10 cellular contexts compared by ENCODE assay signal in genomic region chr1:16497474-16497904, GRCh38. TPM values are rescaled to one million over a fixed set of nuclear protein-coding genes. Genes with fewer than 3 reads are reported as not detected.
DNase-seq lines count a peak whose midpoint lies in the region; ATAC-seq and TF ChIP-seq lines count a peak whose summit lies in the region.
"Not testable (repeated sequence)": the region's sequence is repeated elsewhere in the genome, so short reads cannot be mapped to it uniquely, and the experiment has no call there.
"Had no signal": no experiment of that assay in that cellular context is flagged by ENCODE, and none has a peak within 500 bp of the region (broad histone marks: within the 10 kb centered on the region; RNA-seq: fewer than 3 reads in every experiment).

No MANE protein-coding gene starts in this region.

- POLR2A ChIA-PET in HEK293 (lab: Yijun Ruan, JAX), result not testable (repeated sequence)
- POLR2A ChIA-PET in naive thymus-derived CD8-positive, alpha-beta T cell (lab: Charles Lee), result interaction anchor here (0.7 to 2.6 kb wide), 3 partner anchors 16 to 77 kb away, joined by 4 to 15 read pairs (median 8); partner anchors contain the start of gene NECAP2

- not testable (repeated sequence) for H3K4me3 ChIP-seq in HEK293 (ENCODE audit: low read depth, low read length)

- not testable (repeated sequence) for ATAC-seq in T-helper 17 cell; activated T-helper 17 cell treated with anti-CD3 and anti-CD28 coated beads, Interleukin-2, amount 50 U/mL, for 72 hours (replicated peaks)
- ATAC-seq in naive thymus-derived CD8-positive, alpha-beta T cell, result peak in 1 of 2 donors; percentile 17

- H3K4me3 Mint-ChIP-seq in T-helper 17 cell, result peak overlapping the region; percentile 92
- peak overlapping the region; percentile 76 for H3K4me3 Mint-ChIP-seq in activated T-helper 17 cell treated with anti-CD3 and anti-CD28 coated beads, Interleukin-2, amount 50 U/mL, for 72 hours
- peak overlapping the region; percentile 75 to 90 (median 84) for H3K4me3 Mint-ChIP-seq in naive thymus-derived CD8-positive, alpha-beta T cell
- peak overlapping the region; percentile 76 for H3K4me3 Mint-ChIP-seq in stimulated activated naive CD8-positive, alpha-beta T cell treated with anti-CD3 and anti-CD28 coated beads, Interleukin-15, Interleukin-2, amounts not matched to agents 100 ng/mL and 50 ng/mL, for 24 hours

- not testable (repeated sequence) for H3K4me1 ChIP-seq in HEK293 (ENCODE audit: control insufficient read depth, insufficient read depth, low read length)

- H3K27ac Mint-ChIP-seq in T-helper 17 cell, result peak overlapping the region; percentile 49
- peak overlapping the region; percentile 42 for H3K27ac Mint-ChIP-seq in activated T-helper 17 cell treated with anti-CD3 and anti-CD28 coated beads, Interleukin-2, amount 50 U/mL, for 72 hours
- peak overlapping the region; percentile 69 to 88 (median 80) for H3K27ac Mint-ChIP-seq in naive thymus-derived CD8-positive, alpha-beta T cell
- not testable (repeated sequence) for H3K27ac Mint-ChIP-seq in stimulated activated naive CD8-positive, alpha-beta T cell treated with anti-CD3 and anti-CD28 coated beads, Interleukin-15, Interleukin-2, amounts not matched to agents 100 ng/mL and 50 ng/mL, for 24 hours

- not testable (repeated sequence) for H3K36me3 Mint-ChIP-seq in T-helper 17 cell (ENCODE audit: low read depth); activated T-helper 17 cell treated with anti-CD3 and anti-CD28 coated beads, Interleukin-2, amount 50 U/mL, for 72 hours (ENCODE audit: low read depth); naive thymus-derived CD8-positive, alpha-beta T cell; stimulated activated naive CD8-positive, alpha-beta T cell treated with anti-CD3 and anti-CD28 coated beads, Interleukin-15, Interleukin-2, amounts not matched to agents 100 ng/mL and 50 ng/mL, for 24 hours (ENCODE audit: low read depth)

- not testable (repeated sequence) for H3K9me3 Mint-ChIP-seq in activated T-helper 17 cell treated with anti-CD3 and anti-CD28 coated beads, Interleukin-2, amount 50 U/mL, for 72 hours; naive thymus-derived CD8-positive, alpha-beta T cell; stimulated activated naive CD8-positive, alpha-beta T cell treated with anti-CD3 and anti-CD28 coated beads, Interleukin-15, Interleukin-2, amounts not matched to agents 100 ng/mL and 50 ng/mL, for 24 hours

- H3K27me3 Mint-ChIP-seq in T-helper 17 cell; activated T-helper 17 cell treated with anti-CD3 and anti-CD28 coated beads, Interleukin-2, amount 50 U/mL, for 72 hours; naive thymus-derived CD8-positive, alpha-beta T cell; stimulated activated naive CD8-positive, alpha-beta T cell treated with anti-CD3 and anti-CD28 coated beads, Interleukin-15, Interleukin-2, amounts not matched to agents 100 ng/mL and 50 ng/mL, for 24 hours: not testable (repeated sequence)

- H3K27ac ChIP-seq in HEK293 (ENCODE audit: extremely low read depth, low read depth, low read length), result not testable (repeated sequence)

- H3K36me3 ChIP-seq in HEK293 (ENCODE audit: control insufficient read depth in 2 of 2, insufficient read depth in 1 of 2, low read length in 2 of 2), result not testable (repeated sequence)

- CTCF ChIA-PET in HEK293 (lab: Yijun Ruan, JAX), result interaction anchor here (0.6 to 0.8 kb wide), 2 partner anchors 26 to 415 kb away, joined by 3 to 4 read pairs; no protein-coding TSS in a partner anchor

- peaks cover 22% of the 10 kb centered on the region for H3K4me1 Mint-ChIP-seq in T-helper 17 cell
- not testable (repeated sequence) for H3K4me1 Mint-ChIP-seq in activated T-helper 17 cell treated with anti-CD3 and anti-CD28 coated beads, Interleukin-2, amount 50 U/mL, for 72 hours
- peaks cover 9 to 39% (median 21%) of the 10 kb centered on the region in 4 donors for H3K4me1 Mint-ChIP-seq in naive thymus-derived CD8-positive, alpha-beta T cell
- H3K4me1 Mint-ChIP-seq in stimulated activated naive CD8-positive, alpha-beta T cell treated with anti-CD3 and anti-CD28 coated beads, Interleukin-15, Interleukin-2, amounts not matched to agents 100 ng/mL and 50 ng/mL, for 24 hours (ENCODE audit: low read depth), result peaks cover 18% of the 10 kb centered on the region

- not testable (repeated sequence) for H3K9me3 ChIP-seq in HEK293 (ENCODE audit: control insufficient read depth, insufficient read depth, low read depth, low read length); T-helper 17 cell (ENCODE audit: control insufficient read depth, low read length, poor library complexity, severe bottlenecking)

- TF ChIP-seq CTCF in HEK293 (tag by site-specific recombination; IDR thresholded peaks at IDR 0.05), result not testable (repeated sequence)

- DNase-seq in CMK (ENCODE audit: low read depth), result peak; percentile 18
- peak; percentile 3 for DNase-seq in NCI-H748 (lab: John Stamatoyannopoulos, UW; ENCODE audit: unreplicated experiment)
- not testable (repeated sequence) for DNase-seq in T-helper 17 cell
- DNase-seq in dermis blood vessel endothelial cell, result peak; percentile 29
- DNase-seq in naive thymus-derived CD8-positive, alpha-beta T cell, result peak in 2 of 10 donors; percentile 38 to 40

TF ChIP-seq in HEK293, 187 proteins besides CTCF, POLR2A, EP300 and RAD21:
- peak; percentile 13; the same call in 1 of the 2 replicates for TF ChIP-seq ZNF654 (tag by site-specific recombination; IDR thresholded peaks at IDR 0.05; ENCODE audit: low read depth)
- peak; percentile 85 for TF ChIP-seq ZNF121 (tag by site-specific recombination; IDR thresholded peaks at IDR 0.05)
- peak; percentile 89 for TF ChIP-seq ZNF623 (tag by site-specific recombination; IDR thresholded peaks at IDR 0.05)

RNA-seq across cellular contexts. Expression of gene RNU1-1, which starts 16.6 kb away (rescaled TPM):
- 1,000 to 10,000 TPM; 3,182 to 3,922 TPM for total RNA-seq in T-helper 17 cell
- total RNA-seq in activated T-helper 17 cell treated with anti-CD3 and anti-CD28 coated beads, Interleukin-2, amount 50 U/mL, for 72 hours, result 1,000 to 10,000 TPM; 1,202 to 2,371 TPM
- total RNA-seq in dermis blood vessel endothelial cell, result under 0.01 TPM in 2 replicates
- total RNA-seq in naive thymus-derived CD8-positive, alpha-beta T cell, result 1,000 to 10,000 TPM; 3,449 to 3,916 TPM
- 10 to 100 TPM in 1 of 3 donors, not detected in 2; 22.6 TPM for polyA plus RNA-seq in naive thymus-derived CD8-positive, alpha-beta T cell
- total RNA-seq: M059J had no signal
- polyA plus RNA-seq: lung had no signal

RNA-seq across cellular contexts. Expression of gene NECAP2, which starts 57.0 kb away (rescaled TPM):
- 100 to 1,000 TPM; 107 to 108 TPM for total RNA-seq in T-helper 17 cell
- 10 to 100 TPM; 68.0 to 83.7 TPM for total RNA-seq in activated T-helper 17 cell treated with anti-CD3 and anti-CD28 coated beads, Interleukin-2, amount 50 U/mL, for 72 hours
- 195 and 263 TPM in 2 replicates for total RNA-seq in dermis blood vessel endothelial cell
- 100 to 1,000 TPM; 142 to 146 TPM for total RNA-seq in naive thymus-derived CD8-positive, alpha-beta T cell
- polyA plus RNA-seq in naive thymus-derived CD8-positive, alpha-beta T cell, result 100 to 1,000 TPM; 137 to 176 (median 171) TPM

Comparison
In these comparisons a context has a peak if more than half of its experiments do, and no peak if none do; other contexts are left out.
1. RNA of gene RNU1-1, which starts 16.6 kb away (total RNA-seq): 3,182 to 3,922 TPM in T-helper 17 cell, 3,449 to 3,916 TPM in naive thymus-derived CD8-positive, alpha-beta T cell and 1,202 to 2,371 TPM in activated T-helper 17 cell treated with anti-CD3 and anti-CD28 coated beads, Interleukin-2, amount 50 U/mL, for 72 hours; under 0.01 TPM in dermis blood vessel endothelial cell; every median in the first group is over 1,000 times any median in the second.
2. Peak in every context shown above with its lines, with median percentiles within 50 percentile points of each other: H3K4me3 Mint-ChIP-seq.